18 cellular contexts compared by ENCODE assay signal in genomic region chr12:57730336-57731067, GRCh38. TPM values are rescaled to one million over a fixed set of nuclear protein-coding genes. Genes with fewer than 3 reads are reported as not detected.
A peak's percentile ranks its signal among the peaks of the same experiment; 100 is the strongest.
DNase-seq lines count a peak whose midpoint lies in the region; ATAC-seq and TF ChIP-seq lines count a peak whose summit lies in the region.
"Had no signal": no experiment of that assay in that cellular context is flagged by ENCODE, and none has a peak within 500 bp of the region (broad histone marks: within the 10 kb centered on the region; RNA-seq: fewer than 3 reads in every experiment).

No MANE protein-coding gene starts in this region.

- POLR2A ChIA-PET in activated naive CD8-positive, alpha-beta T cell treated with anti-CD3 and anti-CD28 coated beads, Interleukin-2, amount 10 ng/mL, durations not matched to agents 7 days and 5 days (lab: Charles Lee): interaction anchor here (1.4 to 1.8 kb wide), 4 partner anchors 9 to 14 kb away, joined by 3 to 8 read pairs (median 4); partner anchors contain the start of gene TSPAN31
- POLR2A ChIA-PET in CD8-positive, alpha-beta T cell (lab: Charles Lee): interaction anchor here (2.0 kb wide), 1 partner anchor 8 kb away, joined by 6 read pairs; no protein-coding TSS in a partner anchor

- peaks cover 82% of the 10 kb centered on the region for H3K36me3 ChIP-seq in CD8-positive, alpha-beta T cell (ENCODE audit: insufficient read depth, low read length)

- intact Hi-C loops in CD8-positive, alpha-beta T cell (cut with DNase I, micrococcal nuclease): no loop called here

- TF ChIP-seq CTCF in neural crest cell (conservative IDR thresholded peaks at IDR 0.05): no peak
- no peak for TF ChIP-seq CTCF in CD8-positive, alpha-beta T cell (IDR thresholded peaks at IDR 0.05)

- ATAC-seq in activated naive CD8-positive, alpha-beta T cell treated with anti-CD3 and anti-CD28 coated beads, Interleukin-2, amount 10 ng/mL, durations not matched to agents 7 days and 5 days (ENCODE audit: low read depth): no peak
- no peak for ATAC-seq in effector memory CD8-positive, alpha-beta T cell (replicated peaks)
- ATAC-seq in CD8-positive, alpha-beta T cell: no peak
- ATAC-seq: GM12878 had no signal

- peaks cover 43% of the 10 kb centered on the region for H3K36me3 Mint-ChIP-seq in activated naive CD8-positive, alpha-beta T cell treated with anti-CD3 and anti-CD28 coated beads, Interleukin-2, amount 10 ng/mL, durations not matched to agents 7 days and 5 days
- peaks cover 12% of the 10 kb centered on the region for H3K36me3 Mint-ChIP-seq in activated naive CD8-positive, alpha-beta T cell treated with anti-CD3 and anti-CD28 coated beads for 36 hours
- H3K36me3 Mint-ChIP-seq in effector memory CD8-positive, alpha-beta T cell (ENCODE audit: insufficient read depth): peaks cover 87% of the 10 kb centered on the region
- H3K36me3 Mint-ChIP-seq in neural crest cell (ENCODE audit: low read depth): peaks cover 2% of the 10 kb centered on the region
- peaks cover 85% of the 10 kb centered on the region for H3K36me3 Mint-ChIP-seq in CD8-positive, alpha-beta T cell

- CTCF ChIA-PET in CD8-positive, alpha-beta T cell (lab: Charles Lee): interaction anchor here (0.9 to 1.0 kb wide), 2 partner anchors 11 to 97 kb away, joined by 3 read pairs; no protein-coding TSS in a partner anchor

- H3K9me3 ChIP-seq in CD8-positive, alpha-beta T cell (ENCODE audit: low read length): no peaks in the 10 kb centered on the region

- H3K27ac ChIP-seq in CD8-positive, alpha-beta T cell (ENCODE audit: low read depth, low read length): no peak overlapping the region
- H3K27ac ChIP-seq: SK-N-MC had no signal

- no peaks in the 10 kb centered on the region for H3K27me3 Mint-ChIP-seq in activated naive CD8-positive, alpha-beta T cell treated with anti-CD3 and anti-CD28 coated beads, Interleukin-2, amount 10 ng/mL, durations not matched to agents 7 days and 5 days
- no peaks in the 10 kb centered on the region for H3K27me3 Mint-ChIP-seq in activated naive CD8-positive, alpha-beta T cell treated with anti-CD3 and anti-CD28 coated beads for 36 hours
- no peaks in the 10 kb centered on the region for H3K27me3 Mint-ChIP-seq in effector memory CD8-positive, alpha-beta T cell
- H3K27me3 Mint-ChIP-seq in neural crest cell (ENCODE audit: low read depth): peaks cover 98% of the 10 kb centered on the region
- H3K27me3 Mint-ChIP-seq in CD8-positive, alpha-beta T cell (ENCODE audit: low read depth): no peaks in the 10 kb centered on the region

- H3K4me3 Mint-ChIP-seq in activated naive CD8-positive, alpha-beta T cell treated with anti-CD3 and anti-CD28 coated beads, Interleukin-2, amount 10 ng/mL, durations not matched to agents 7 days and 5 days: no peak overlapping the region
- no peak overlapping the region for H3K4me3 Mint-ChIP-seq in activated naive CD8-positive, alpha-beta T cell treated with anti-CD3 and anti-CD28 coated beads for 36 hours
- no peak overlapping the region for H3K4me3 Mint-ChIP-seq in effector memory CD8-positive, alpha-beta T cell
- H3K4me3 Mint-ChIP-seq in neural crest cell: peak overlapping the region; percentile 25
- no peak overlapping the region for H3K4me3 Mint-ChIP-seq in CD8-positive, alpha-beta T cell

- peak; percentile 15 for DNase-seq in activated naive CD8-positive, alpha-beta T cell treated with anti-CD3 and anti-CD28 coated beads, Interleukin-2, amount 10 ng/mL, durations not matched to agents 7 days and 5 days
- no peak for DNase-seq in activated naive CD8-positive, alpha-beta T cell treated with anti-CD3 and anti-CD28 coated beads for 36 hours
- no peak for DNase-seq in effector memory CD8-positive, alpha-beta T cell
- DNase-seq in neural crest cell (ENCODE audit: low read depth, low spot score) (no peak), H4 (ENCODE audit: low spot score) (no peak), T-helper 2 cell (no peak), SKM-1 treated with dmso at 0.1 percent for 144 hours (lab: John Stamatoyannopoulos, UW; ENCODE audit: unreplicated experiment) (no peak)
- no peak for DNase-seq in CD8-positive, alpha-beta T cell
- DNase-seq: 8988T, C1 segment of cervical spinal cord, DMS79, Karpas-422, NCI-H1694, NCI-H446 treated with DMSO at 0.1 percent for 48 hours, NCI-H526 treated with DMSO at 0.1 percent for 48 hours, SHP77 treated with DMSO at 0.1 percent for 48 hours had no signal

- H3K27ac Mint-ChIP-seq in activated naive CD8-positive, alpha-beta T cell treated with anti-CD3 and anti-CD28 coated beads, Interleukin-2, amount 10 ng/mL, durations not matched to agents 7 days and 5 days: no peak overlapping the region
- H3K27ac Mint-ChIP-seq in activated naive CD8-positive, alpha-beta T cell treated with anti-CD3 and anti-CD28 coated beads for 36 hours: no peak overlapping the region
- H3K27ac Mint-ChIP-seq in effector memory CD8-positive, alpha-beta T cell: peak overlapping the region; percentile 49 to 73
- no peak overlapping the region for H3K27ac Mint-ChIP-seq in neural crest cell (ENCODE audit: unreplicated experiment)
- H3K27ac Mint-ChIP-seq in CD8-positive, alpha-beta T cell: no peak overlapping the region

- no peaks in the 10 kb centered on the region for H3K27me3 ChIP-seq in CD8-positive, alpha-beta T cell (ENCODE audit: insufficient read depth, low read length)

- no peaks in the 10 kb centered on the region for H3K9me3 Mint-ChIP-seq in activated naive CD8-positive, alpha-beta T cell treated with anti-CD3 and anti-CD28 coated beads, Interleukin-2, amount 10 ng/mL, durations not matched to agents 7 days and 5 days
- H3K9me3 Mint-ChIP-seq in activated naive CD8-positive, alpha-beta T cell treated with anti-CD3 and anti-CD28 coated beads for 36 hours: no peaks in the 10 kb centered on the region
- H3K9me3 Mint-ChIP-seq in effector memory CD8-positive, alpha-beta T cell: no peaks in the 10 kb centered on the region
- no peaks in the 10 kb centered on the region for H3K9me3 Mint-ChIP-seq in neural crest cell
- H3K9me3 Mint-ChIP-seq in CD8-positive, alpha-beta T cell: no peaks in the 10 kb centered on the region

- no peak overlapping the region for H3K4me3 ChIP-seq in CD8-positive, alpha-beta T cell (ENCODE audit: low read depth, low read length)
- H3K4me3 ChIP-seq: GM12878, SK-N-MC had no signal

- H3K4me1 Mint-ChIP-seq in activated naive CD8-positive, alpha-beta T cell treated with anti-CD3 and anti-CD28 coated beads, Interleukin-2, amount 10 ng/mL, durations not matched to agents 7 days and 5 days: peaks cover 6% of the 10 kb centered on the region
- peaks cover 2% of the 10 kb centered on the region for H3K4me1 Mint-ChIP-seq in activated naive CD8-positive, alpha-beta T cell treated with anti-CD3 and anti-CD28 coated beads for 36 hours
- peaks cover 14 to 16% of the 10 kb centered on the region in 2 donors for H3K4me1 Mint-ChIP-seq in effector memory CD8-positive, alpha-beta T cell (ENCODE audit: low read depth in 2 of 2)
- H3K4me1 Mint-ChIP-seq in neural crest cell: peaks cover 9% of the 10 kb centered on the region
- H3K4me1 Mint-ChIP-seq in CD8-positive, alpha-beta T cell (ENCODE audit: low read depth): peaks cover 3% of the 10 kb centered on the region

- no peaks in the 10 kb centered on the region for H3K4me1 ChIP-seq in CD8-positive, alpha-beta T cell (ENCODE audit: insufficient read depth, low read length)

RNA-seq across cellular contexts. Expression of gene AGAP2, which starts 8.0 kb away (rescaled TPM):
- 10 to 100 TPM; 68.3 to 71.6 TPM for total RNA-seq in activated naive CD8-positive, alpha-beta T cell treated with anti-CD3 and anti-CD28 coated beads, Interleukin-2, amount 10 ng/mL, durations not matched to agents 7 days and 5 days
- total RNA-seq in activated naive CD8-positive, alpha-beta T cell treated with anti-CD3 and anti-CD28 coated beads for 36 hours: 10 to 100 TPM; 22.6 to 23.8 TPM
- 3.9 and 4.1 TPM in 2 replicates for total RNA-seq in neural crest cell
- total RNA-seq in CD8-positive, alpha-beta T cell: 10 to 100 TPM; 22.2 to 23.5 TPM
- 0.99 and 2.4 TPM in 2 replicates for total RNA-seq in H4 (2014; rRNA removed; shearing (Covaris generic))

RNA-seq across cellular contexts. Expression of gene TSPAN31, which starts 14.3 kb away (rescaled TPM):
- 10 to 100 TPM; 19.6 to 23.2 TPM for total RNA-seq in activated naive CD8-positive, alpha-beta T cell treated with anti-CD3 and anti-CD28 coated beads, Interleukin-2, amount 10 ng/mL, durations not matched to agents 7 days and 5 days
- 1 to 10 TPM; 5.7 TPM for total RNA-seq in activated naive CD8-positive, alpha-beta T cell treated with anti-CD3 and anti-CD28 coated beads for 36 hours
- total RNA-seq in neural crest cell: 23.5 and 26.9 TPM in 2 replicates
- 1 to 10 TPM; 7.3 to 8.0 TPM for total RNA-seq in CD8-positive, alpha-beta T cell
- 64.1 and 76.5 TPM in 2 replicates for total RNA-seq in H4 (2014; rRNA removed; shearing (Covaris generic))

RNA-seq across cellular contexts. Expression of gene CDK4, which starts 21.6 kb away (rescaled TPM):
- total RNA-seq in activated naive CD8-positive, alpha-beta T cell treated with anti-CD3 and anti-CD28 coated beads, Interleukin-2, amount 10 ng/mL, durations not matched to agents 7 days and 5 days: 100 to 1,000 TPM in 1 of 2 experiments, 10 to 100 TPM in 1; 98.4 to 100 TPM
- 100 to 1,000 TPM; 275 to 304 TPM for total RNA-seq in activated naive CD8-positive, alpha-beta T cell treated with anti-CD3 and anti-CD28 coated beads for 36 hours
- 332 and 333 TPM in 2 replicates for total RNA-seq in neural crest cell
- 10 to 100 TPM in 1 of 2 experiments, 1 to 10 TPM in 1; 8.5 to 10.0 TPM for total RNA-seq in CD8-positive, alpha-beta T cell
- 298 and 323 TPM in 2 replicates for total RNA-seq in H4 (2014; rRNA removed; shearing (Covaris generic))

RNA-seq across cellular contexts. Expression of gene MARCHF9, which starts 24.4 kb away (rescaled TPM):
- 10 to 100 TPM; 37.1 to 38.3 TPM for total RNA-seq in activated naive CD8-positive, alpha-beta T cell treated with anti-CD3 and anti-CD28 coated beads, Interleukin-2, amount 10 ng/mL, durations not matched to agents 7 days and 5 days
- 10 to 100 TPM; 18.2 to 19.2 TPM for total RNA-seq in activated naive CD8-positive, alpha-beta T cell treated with anti-CD3 and anti-CD28 coated beads for 36 hours
- total RNA-seq in neural crest cell: 16.7 and 18.8 TPM in 2 replicates
- total RNA-seq in CD8-positive, alpha-beta T cell: 10 to 100 TPM; 23.1 to 25.1 TPM
- total RNA-seq in H4 (2014; rRNA removed; shearing (Covaris generic)): 5.5 and 7.3 TPM in 2 replicates

RNA-seq across cellular contexts. Expression of gene CYP27B1, which starts 36.4 kb away (rescaled TPM):
- 1 to 10 TPM; 2.4 to 2.6 TPM for total RNA-seq in activated naive CD8-positive, alpha-beta T cell treated with anti-CD3 and anti-CD28 coated beads, Interleukin-2, amount 10 ng/mL, durations not matched to agents 7 days and 5 days
- 10 to 100 TPM in 1 of 2 experiments, 1 to 10 TPM in 1; 9.6 to 12.0 TPM for total RNA-seq in activated naive CD8-positive, alpha-beta T cell treated with anti-CD3 and anti-CD28 coated beads for 36 hours
- 3.2 and 4.2 TPM in 2 replicates for total RNA-seq in neural crest cell
- total RNA-seq in CD8-positive, alpha-beta T cell: 1 to 10 TPM; 2.0 to 2.2 TPM
- total RNA-seq in H4 (2014; rRNA removed; shearing (Covaris generic)): 0.48 TPM in 1 of 2 replicates, not detected in the other

Comparison
In these comparisons a context has a peak if more than half of its experiments do, and no peak if none do; other contexts are left out.
1. H3K27ac Mint-ChIP-seq: peak in effector memory CD8-positive, alpha-beta T cell (2 of 2); none in activated naive CD8-positive, alpha-beta T cell treated with anti-CD3 and anti-CD28 coated beads, Interleukin-2, amount 10 ng/mL, durations not matched to agents 7 days and 5 days (single experiment), activated naive CD8-positive, alpha-beta T cell treated with anti-CD3 and anti-CD28 coated beads for 36 hours (single experiment), neural crest cell (single experiment) and CD8-positive, alpha-beta T cell (single experiment).
2. RNA of gene CDK4, which starts 21.6 kb away (total RNA-seq): 332 to 333 TPM in neural crest cell, 298 to 323 TPM in H4, 275 to 304 TPM in activated naive CD8-positive, alpha-beta T cell treated with anti-CD3 and anti-CD28 coated beads for 36 hours and 98.4 to 100 TPM in activated naive CD8-positive, alpha-beta T cell treated with anti-CD3 and anti-CD28 coated beads, Interleukin-2, amount 10 ng/mL, durations not matched to agents 7 days and 5 days; 8.5 to 10.0 TPM in CD8-positive, alpha-beta T cell; every median in the first group is over 4 times any median in the second.